12 cellular contexts compared by ENCODE assay signal in the genomic region with DNA sequence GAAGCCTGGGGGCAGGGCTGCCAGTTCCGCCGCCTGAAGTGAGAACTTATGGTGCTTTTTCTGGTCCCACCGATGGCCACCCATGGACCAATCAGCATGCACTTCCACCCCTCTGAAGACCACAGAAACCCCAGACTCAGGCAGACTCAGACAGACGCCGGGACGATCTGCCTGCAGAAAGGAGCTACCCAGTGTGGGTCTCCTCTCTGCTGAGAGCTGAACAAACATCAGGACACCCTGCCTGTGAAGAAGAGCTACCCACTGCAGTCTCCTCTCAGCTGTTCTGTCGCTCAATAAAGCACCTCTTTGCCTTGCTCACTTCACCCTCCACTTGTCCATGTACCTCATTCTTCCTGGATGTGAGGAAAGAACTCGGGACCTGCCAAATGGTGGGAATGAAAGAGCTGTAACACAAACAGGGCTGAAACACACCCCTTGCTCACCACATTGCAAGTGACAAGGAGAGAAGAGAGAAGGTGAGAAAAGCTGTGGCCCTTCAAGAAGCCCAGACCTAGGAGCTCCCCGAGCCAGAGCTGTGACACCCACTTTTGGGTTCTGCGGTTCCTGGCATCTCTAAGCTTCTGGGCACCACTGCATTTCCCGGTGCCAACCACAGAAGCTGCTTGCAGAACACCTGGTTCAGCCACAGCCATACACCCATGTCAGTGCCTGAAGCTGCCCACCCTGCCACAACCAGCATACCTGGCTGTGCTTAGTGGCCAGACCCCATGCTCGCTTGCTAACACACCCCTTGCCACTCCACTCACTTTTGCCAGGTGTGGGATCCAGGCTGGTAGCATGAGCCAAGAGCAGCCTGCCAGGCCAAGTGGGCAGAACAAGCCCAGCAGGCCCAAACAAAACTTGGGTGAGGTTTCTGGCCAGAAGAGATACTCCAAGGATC.
"Had no signal": no experiment of that assay in that cellular context is flagged by ENCODE, and none has a peak within 500 bp of the region (broad histone marks: within the 10 kb centered on the region; RNA-seq: fewer than 3 reads in every experiment).

No MANE protein-coding gene starts in this region.

- H3K36me3 ChIP-seq: suprapubic skin had no signal

- ATAC-seq: activated naive CD8-positive, alpha-beta T cell treated with anti-CD3 and anti-CD28 coated beads, Interleukin-2, amount 50 U/mL, for 24 hours had no signal

- H3K9me3 ChIP-seq: suprapubic skin had no signal

- H3K27me3 ChIP-seq: suprapubic skin had no signal

- H3K27ac ChIP-seq: suprapubic skin had no signal

- H3K4me3 ChIP-seq: suprapubic skin had no signal

- DNase-seq: activated CD4-positive, CD25-positive, alpha-beta regulatory T cell treated with anti-CD3 and anti-CD28 coated beads, Interleukin-2, amount 50 U/mL, for 72 hours; activated naive CD4-positive, alpha-beta T cell treated with Interleukin-2 at 50 U/mL for 16 hours; activated naive CD8-positive, alpha-beta T cell treated with anti-CD3 and anti-CD28 coated beads, Interleukin-2, amount 50 U/mL, for 24 hours; aorta; foreskin melanocyte; nephron progenitor cell; occipital lobe; stimulated activated CD4-positive, alpha-beta T cell treated with anti-CD3 and anti-CD28 coated beads, Interleukin-15, amount 100 ng/mL, for 24 hours; stimulated activated CD4-positive, alpha-beta T cell treated with anti-CD3 and anti-CD28 coated beads, Interleukin-4, amount 100 ng/mL, for 24 hours; stimulated activated naive CD4-positive, alpha-beta T cell treated with Interleukin-2 at 50 U/mL for 16 hours; T1000 had no signal
